In genomic region chrX:131762802-131763234, GRCh38 we compare ENCODE assay signal across 8 cellular contexts.
DNase-seq lines count a peak whose midpoint lies in the region; ATAC-seq and TF ChIP-seq lines count a peak whose summit lies in the region.

No MANE protein-coding gene starts in this region.

- H3K4me1 Mint-ChIP-seq in naive B cell: peaks cover 0 to 21% (median 0%) of the 10 kb centered on the region in 3 donors

- no peaks in the 10 kb centered on the region for H3K27me3 Mint-ChIP-seq in naive B cell

- H3K9me3 ChIP-seq in adipocyte (ENCODE audit: control insufficient read depth, low read length): no peaks in the 10 kb centered on the region

- H3K4me3 Mint-ChIP-seq in naive B cell: peak overlapping the region in 6 of 8 donors; percentile 74 to 93 (median 90)

- CTCF ChIA-PET in HEK293T (lab: Yijun Ruan, JAX): interaction anchor here (0.7 to 1.0 kb wide), 2 partner anchors 16 kb away, joined by 3 read pairs; no protein-coding TSS in a partner anchor

- in situ Hi-C loops in G401 (cut with HindIII; ENCODE audit: low sequenced_read_pairs): no loop called here

- POLR2A ChIA-PET in HEK293T (lab: Yijun Ruan, JAX): no interaction called here

- peaks cover 11% of the 10 kb centered on the region for H3K4me1 ChIP-seq in adipocyte (ENCODE audit: control insufficient read depth, insufficient read depth, low read length)

- peaks cover 0 to 13% (median 5%) of the 10 kb centered on the region in 7 donors for H3K9me3 Mint-ChIP-seq in naive B cell

- DNase-seq in G401 (ENCODE audit: low spot score) (peak; percentile 28), HEK293T (ENCODE audit: extremely low spot score) (peak; percentile 65), adipocyte (ENCODE audit: low read depth) (peak; percentile 79), naive B cell (peak; percentile 62), D341Med (ENCODE audit: low spot score) (no peak), inferior parietal cortex (ENCODE audit: extremely low spot score) (no peak), HuH-7.5 (ENCODE audit: low spot score) (no peak)

- ATAC-seq in naive B cell (ENCODE audit: low read depth in 2 of 2) (peak in 1 of 2 donors; percentile 53), GM18520 (IDR thresholded peaks at IDR 0.05; ENCODE audit: unreplicated experiment) (no peak)

- H3K36me3 Mint-ChIP-seq in naive B cell: peaks cover 0 to 12% of the 10 kb centered on the region in 2 donors

- peak overlapping the region; percentile 71 for H3K4me3 ChIP-seq in adipocyte (ENCODE audit: low read length)

- no peaks in the 10 kb centered on the region for H3K27me3 ChIP-seq in adipocyte (replicated peaks; ENCODE audit: control insufficient read depth, insufficient read depth, low read length)

- H3K36me3 ChIP-seq in adipocyte (ENCODE audit: control insufficient read depth, insufficient read depth, low read length, severe bottlenecking): no peaks in the 10 kb centered on the region

- H3K9ac ChIP-seq in adipocyte (ENCODE audit: low read length): peak overlapping the region; percentile 45

- peak overlapping the region in 2 of 6 donors; percentile 0 to 46 for H3K27ac Mint-ChIP-seq in naive B cell

TF ChIP-seq in HEK293T, 16 proteins besides CTCF, POLR2A, EP300 and RAD21:
- no peak for TF ChIP-seq BHLHE40 (IDR thresholded peaks at IDR 0.05; ENCODE audit: borderline replicate concordance)
- TF ChIP-seq FOXK2 (IDR thresholded peaks at IDR 0.05): no peak
- TF ChIP-seq ZNF384 (IDR thresholded peaks at IDR 0.05): peak; percentile 100
- peak; percentile 58; the same call in 1 of the 2 replicates for TF ChIP-seq L3MBTL2 (conservative IDR thresholded peaks at IDR 0.05)
- TF ChIP-seq FOXM1 (IDR thresholded peaks at IDR 0.05; ENCODE audit: borderline replicate concordance): no peak; the same call in 1 of the 2 replicates
- no peak for TF ChIP-seq FOXA1 (IDR thresholded peaks at IDR 0.05)
- TF ChIP-seq SP1 (IDR thresholded peaks at IDR 0.05): no peak
- TF ChIP-seq CTBP1 (IDR thresholded peaks at IDR 0.05; ENCODE audit: borderline replicate concordance): no peak
- no peak for TF ChIP-seq NFRKB (IDR thresholded peaks at IDR 0.05)

Comparison
In these comparisons a context has a peak if more than half of its experiments do, and no peak if none do; other contexts are left out.
1. DNase-seq: peak in G401 (single experiment), HEK293T (single experiment), adipocyte (single experiment) and naive B cell (single experiment); none in D341Med (single experiment), inferior parietal cortex (single experiment) and HuH-7.5 (single experiment).